7 cellular contexts compared by ENCODE assay signal in the genomic region with DNA sequence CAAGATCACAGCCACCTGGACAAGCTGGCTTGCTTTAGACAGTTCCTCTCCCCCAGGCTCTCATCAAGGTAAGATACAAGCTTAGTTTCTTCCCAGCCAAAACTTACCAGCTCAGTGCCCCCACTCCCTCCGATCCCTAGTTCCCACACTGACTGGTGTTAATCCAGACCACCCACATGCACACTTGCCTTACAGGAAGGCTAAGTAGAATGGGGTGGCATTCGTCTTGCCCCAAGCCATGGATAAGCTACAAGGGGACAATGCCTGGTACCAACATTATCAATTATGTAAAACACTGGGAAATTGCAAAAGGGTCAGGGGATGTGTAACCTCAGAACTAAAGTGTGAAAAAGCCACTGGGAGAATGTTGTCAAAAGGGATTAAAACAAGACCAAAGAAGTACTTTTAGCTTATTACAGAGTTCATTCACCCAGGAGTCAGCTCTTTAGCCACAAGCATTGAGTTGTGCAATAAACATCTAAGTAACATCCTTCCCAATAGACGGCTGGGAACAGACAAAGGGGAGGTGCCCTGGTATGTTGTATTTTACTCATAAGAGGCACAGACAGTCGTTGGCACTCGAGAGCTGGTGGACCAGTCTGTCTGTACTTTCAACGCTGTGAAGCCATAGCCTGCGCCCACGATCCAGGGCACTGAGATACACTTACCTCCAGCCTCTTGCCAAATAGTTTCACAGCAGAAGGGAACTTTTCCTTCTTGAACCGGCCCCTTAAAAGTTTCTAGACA. TPM values are rescaled to one million over a fixed set of nuclear protein-coding genes. Genes with fewer than 3 reads are reported as not detected.
DNase-seq lines count a peak whose midpoint lies in the region; ATAC-seq and TF ChIP-seq lines count a peak whose summit lies in the region.

No MANE protein-coding gene starts in this region.

- DNase-seq in HAP-1 (ENCODE audit: low spot score in 2 of 2) = no peak
- peak in 2 of 10 donors; percentile 26 to 29 for DNase-seq in dorsolateral prefrontal cortex
- DNase-seq in occipital lobe (lab: John Stamatoyannopoulos, UW) = no peak
- DNase-seq in HEK293T (ENCODE audit: extremely low spot score) = no peak

- 31 to 43% methylated on average over 7 to 9 of the region's 9 CpGs for WGBS in mesodermal cell (ENCODE audit: insufficient coverage in 2 of 2), 2 experiments

- H3K27ac ChIP-seq in OCI-LY3 (ENCODE audit: low read length) = 0 out of 2 replicates have a peak overlapping the region, but pooled peaks have one; percentile 53
- peak overlapping the region in 56 of 59 donors; percentile 51 to 97 (median 91) for H3K27ac ChIP-seq in dorsolateral prefrontal cortex
- no peak overlapping the region for H3K27ac ChIP-seq in mesodermal cell (ENCODE audit: low read depth, low read length, severe bottlenecking)

- H3K4me1 ChIP-seq in HAP-1 = peaks cover 26% of the 10 kb centered on the region
- peaks cover 20% of the 10 kb centered on the region for H3K4me1 ChIP-seq in OCI-LY3 (ENCODE audit: low read length)
- H3K4me1 ChIP-seq in mesodermal cell (ENCODE audit: control insufficient read depth, insufficient read depth, low read length, poor library complexity, severe bottlenecking) = peaks cover 1% of the 10 kb centered on the region

- H3K36me3 ChIP-seq in HAP-1 (replicated peaks) (peaks cover 50% of the 10 kb centered on the region), OCI-LY3 (replicated peaks; ENCODE audit: low read depth, low read length) (peaks cover 61% of the 10 kb centered on the region), mesodermal cell (ENCODE audit: control insufficient read depth, insufficient read depth, low read length) (peaks cover 55% of the 10 kb centered on the region)

- POLR2A ChIA-PET in HEK293T (lab: Yijun Ruan, JAX) = interaction anchor here (1.5 kb wide), 1 partner anchor 14 kb away, joined by 7 read pairs; no protein-coding TSS in a partner anchor

- H3K9ac ChIP-seq in OCI-LY3 (ENCODE audit: low read length) = peak overlapping the region; percentile 78

- H3K27me3 ChIP-seq in HAP-1 (ENCODE audit: low read depth) (no peaks in the 10 kb centered on the region), OCI-LY3 (ENCODE audit: low read depth, low read length) (no peaks in the 10 kb centered on the region), dorsolateral prefrontal cortex (no peaks in the 10 kb centered on the region)

- H4K20me1 ChIP-seq in OCI-LY3 (ENCODE audit: insufficient read depth, low read length) = no peaks in the 10 kb centered on the region

- no peak for TF ChIP-seq CTCF in OCI-LY3 (IDR thresholded peaks at IDR 0.05; ENCODE audit: low read depth, low read length)
- no peak for TF ChIP-seq CTCF in dorsolateral prefrontal cortex (IDR thresholded peaks at IDR 0.05 in 54 of 56, conservative IDR thresholded peaks at IDR 0.05 in 2 of 56; ENCODE audit: low read depth in 1 of 56, partially characterized antibody in 56 of 56)

- no peak for ATAC-seq in HG03432 (IDR thresholded peaks at IDR 0.05; ENCODE audit: unreplicated experiment)

- peaks cover 35% of the 10 kb centered on the region for H3K79me2 ChIP-seq in OCI-LY3 (ENCODE audit: low read length)

- peak overlapping the region; percentile 83 for H3K4me2 ChIP-seq in OCI-LY3 (ENCODE audit: low read length)

- H2AFZ ChIP-seq in OCI-LY3 (ENCODE audit: low read depth, low read length) = no peak overlapping the region

- H3K4me3 ChIP-seq in HAP-1 (peak overlapping the region; percentile 66), OCI-LY3 (ENCODE audit: low read length) (peak overlapping the region; percentile 87), dorsolateral prefrontal cortex (peak overlapping the region; percentile 51 to 98 (median 85)), mesodermal cell (ENCODE audit: extremely low read depth, insufficient read depth, low read length, poor library complexity, severe bottlenecking) (peak overlapping the region; percentile 76)

- intact Hi-C loops in dorsolateral prefrontal cortex (cut with DNase I) = no loop called here

- CTCF ChIA-PET in HEK293T (lab: Yijun Ruan, JAX) = no interaction called here

- H3K9me3 ChIP-seq in HAP-1 (peaks cover 7% of the 10 kb centered on the region; the same call in 1 of the 2 replicates), OCI-LY3 (ENCODE audit: insufficient read depth, low read length) (peaks cover 17% of the 10 kb centered on the region; the same call in 1 of the 2 replicates), mesodermal cell (ENCODE audit: control insufficient read depth, low read length) (peaks cover 7% of the 10 kb centered on the region)

- in situ Hi-C loops in HAP-1 (cut with MboI; ENCODE audit: low sequenced_read_pairs) = no loop called here

TF ChIP-seq in HEK293T, 16 proteins besides CTCF, POLR2A, EP300 and RAD21:
- TF ChIP-seq ARNT (IDR thresholded peaks at IDR 0.05) (no peak), FOXA1 (IDR thresholded peaks at IDR 0.05) (no peak), CTBP1 (IDR thresholded peaks at IDR 0.05; ENCODE audit: borderline replicate concordance) (no peak)

RNA-seq across cellular contexts. Expression of gene DHCR7, which starts 1.1 kb away (rescaled TPM):
- total RNA-seq in dorsolateral prefrontal cortex (100 to 1,000 TPM in 13 of 120 experiments, 10 to 100 TPM in 107; 31.8 to 187 (median 67.2) TPM), occipital lobe (24.2 TPM)
- 156 TPM for polyA plus RNA-seq in mesodermal cell (2013, experiment 1 of 2)
- polyA plus RNA-seq in mesodermal cell (2013, experiment 2 of 2) = 122 TPM

RNA-seq across cellular contexts. Expression of gene NADSYN1, which starts 5.9 kb away (rescaled TPM):
- 100 to 1,000 TPM in 15 of 120 experiments, 10 to 100 TPM in 105; 44.1 to 151 (median 75.1) TPM for total RNA-seq in dorsolateral prefrontal cortex
- polyA plus RNA-seq in mesodermal cell (2013, experiment 1 of 2) = 38.5 TPM
- polyA plus RNA-seq in mesodermal cell (2013, experiment 2 of 2) = 35.6 TPM
- 22.0 TPM for total RNA-seq in occipital lobe
